15 cellular contexts compared by ENCODE assay signal in genomic region chr7:121029302-121029701, GRCh38. TPM values are rescaled to one million over a fixed set of nuclear protein-coding genes. Genes with fewer than 3 reads are reported as not detected.
DNase-seq lines count a peak whose midpoint lies in the region; ATAC-seq, FAIRE-seq and TF ChIP-seq lines count a peak whose summit lies in the region.
"Had no signal": no experiment of that assay in that cellular context is flagged by ENCODE, and none has a peak within 500 bp of the region (broad histone marks: within the 10 kb centered on the region; RNA-seq: fewer than 3 reads in every experiment).

No MANE protein-coding gene starts in this region.

- H2BK5ac ChIP-seq in IMR-90 (ENCODE audit: low read depth, low read length, poor library complexity, severe bottlenecking) (peak overlapping the region; percentile 55), trophoblast cell (ENCODE audit: low read depth, low read length, poor library complexity) (no peak overlapping the region)

- no peak overlapping the region for H4K12ac ChIP-seq in trophoblast cell (ENCODE audit: low read depth, low read length)

- peak; percentile 6 for FAIRE-seq in D721Med (lab: Jason Lieb, UNC)
- FAIRE-seq: A549, GM19239, HepG2, HTR-8/SVneo had no signal

- BruUV-seq in IMR-90 (replicated peaks; lab: Mats Ljungman, UMichigan), result no TSS peak

- no peaks in the 10 kb centered on the region for H3K36me3 Mint-ChIP-seq in activated T-helper 2 cell treated with anti-CD3 and anti-CD28 coated beads, Interferon-gamma antibody, Interleukin-2, Interleukin-4, amounts not matched to agents 10 μg/mL and 5 μg/mL and 100 μg/mL, durations not matched to agents 14 hours and 24 hours and 36 hours (ENCODE audit: low read depth)
- H3K36me3 Mint-ChIP-seq: CD8-positive, alpha-beta memory T cell had no signal

- no peak overlapping the region for H3K9ac ChIP-seq in IMR-90 (ENCODE audit: low read depth, low read length)
- no peak overlapping the region for H3K9ac ChIP-seq in trophoblast cell (ENCODE audit: low read length)

- H3K9me1 ChIP-seq in IMR-90 (ENCODE audit: insufficient read depth, low read length), result peaks cover 5% of the 10 kb centered on the region

- H3K9me3 Mint-ChIP-seq in activated T-helper 2 cell treated with anti-CD3 and anti-CD28 coated beads, Interferon-gamma antibody, Interleukin-2, Interleukin-4, amounts not matched to agents 10 μg/mL and 5 μg/mL and 100 μg/mL, durations not matched to agents 14 hours and 24 hours and 36 hours, result no peaks in the 10 kb centered on the region
- H3K9me3 Mint-ChIP-seq: CD8-positive, alpha-beta memory T cell had no signal

- H3K4me2 ChIP-seq in IMR-90 (ENCODE audit: low read depth, low read length) (no peak overlapping the region), trophoblast cell (ENCODE audit: low read length) (no peak overlapping the region)
- H3K4me2 ChIP-seq: A549 had no signal

- no peak overlapping the region for H3K4me3 Mint-ChIP-seq in activated T-helper 2 cell treated with anti-CD3 and anti-CD28 coated beads, Interferon-gamma antibody, Interleukin-2, Interleukin-4, amounts not matched to agents 10 μg/mL and 5 μg/mL and 100 μg/mL, durations not matched to agents 14 hours and 24 hours and 36 hours (ENCODE audit: low read depth)
- H3K4me3 Mint-ChIP-seq: CD8-positive, alpha-beta memory T cell had no signal

- in situ Hi-C loops in IMR-90 (cut with MboI; ENCODE audit: low sequenced_read_pairs), result no loop called here

- H3K4me3 ChIP-seq in IMR-90 (ENCODE audit: insufficient read depth, low read depth, low read length) (no peak overlapping the region), trophoblast cell (ENCODE audit: low read depth, low read length) (no peak overlapping the region), tibial nerve (no peak overlapping the region), foreskin fibroblast (ENCODE audit: low read depth in 1 of 2, low read length in 2 of 2) (no peak overlapping the region)
- H3K4me3 ChIP-seq: A549 had no signal

- peak overlapping the region; percentile 24; the same call in 1 of the 2 replicates for H3K18ac ChIP-seq in IMR-90 (ENCODE audit: low read depth, low read length)
- H3K18ac ChIP-seq in trophoblast cell (ENCODE audit: low read length), result no peak overlapping the region

- H3K79me2 ChIP-seq in trophoblast cell (ENCODE audit: control insufficient read depth, insufficient read depth, low read length, poor library complexity), result no peaks in the 10 kb centered on the region

- no peaks in the 10 kb centered on the region for H3K4me1 Mint-ChIP-seq in activated T-helper 2 cell treated with anti-CD3 and anti-CD28 coated beads, Interferon-gamma antibody, Interleukin-2, Interleukin-4, amounts not matched to agents 10 μg/mL and 5 μg/mL and 100 μg/mL, durations not matched to agents 14 hours and 24 hours and 36 hours (ENCODE audit: low read depth)

- no peak for TF ChIP-seq EP300 in tibial nerve (IDR thresholded peaks at IDR 0.05)

- ATAC-seq in IMR-90 (ENCODE audit: low read depth), result no peak
- ATAC-seq: A549, HepG2 had no signal

- peaks cover 7% of the 10 kb centered on the region for H3K27me3 Mint-ChIP-seq in activated T-helper 2 cell treated with anti-CD3 and anti-CD28 coated beads, Interferon-gamma antibody, Interleukin-2, Interleukin-4, amounts not matched to agents 10 μg/mL and 5 μg/mL and 100 μg/mL, durations not matched to agents 14 hours and 24 hours and 36 hours (ENCODE audit: low read depth)

- no peaks in the 10 kb centered on the region for H3K9me3 ChIP-seq in IMR-90 (ENCODE audit: control insufficient read depth, insufficient read depth, low read length)
- H3K9me3 ChIP-seq in trophoblast cell (ENCODE audit: insufficient read depth, low read depth, low read length), result no peaks in the 10 kb centered on the region
- H3K9me3 ChIP-seq in tibial nerve, result no peaks in the 10 kb centered on the region
- H3K9me3 ChIP-seq: A549 had no signal

- H3K14ac ChIP-seq in IMR-90 (replicated peaks; ENCODE audit: low read depth, low read length), result no peak overlapping the region
- H3K14ac ChIP-seq in trophoblast cell (ENCODE audit: low read length), result no peak overlapping the region

- no peak overlapping the region for H2BK20ac ChIP-seq in IMR-90 (ENCODE audit: low read depth, low read length)

- dilution Hi-C loops in IMR-90 (cut with HindIII; ENCODE audit: low sequenced_read_pairs, unreplicated experiment), result no loop called here

- TF ChIP-seq CTCF in D721Med (IDR thresholded peaks at IDR 0.05; ENCODE audit: insufficient read depth, missing control alignments) (no peak), IMR-90 (conservative IDR thresholded peaks at IDR 0.05; ENCODE audit: low read depth, low read length) (no peak), tibial nerve (IDR thresholded peaks at IDR 0.05) (no peak), foreskin fibroblast (IDR thresholded peaks at IDR 0.05; ENCODE audit: low read depth, low read length) (no peak)

- TF ChIP-seq RAD21 in IMR-90 (IDR thresholded peaks at IDR 0.05; ENCODE audit: low read length), result no peak

- H3K79me1 ChIP-seq in IMR-90 (ENCODE audit: low read depth in 1 of 2, low read length in 2 of 2) (peaks cover 21 to 51% of the 10 kb centered on the region in 2 experiments), trophoblast cell (ENCODE audit: low read length) (no peaks in the 10 kb centered on the region)

- H4K91ac ChIP-seq in IMR-90 (ENCODE audit: insufficient read depth, low read depth, low read length), result no peak overlapping the region
- no peak overlapping the region for H4K91ac ChIP-seq in trophoblast cell (ENCODE audit: low read depth, low read length)

- no peak overlapping the region for H3K4ac ChIP-seq in IMR-90 (ENCODE audit: low read depth, low read length)
- H3K4ac ChIP-seq in trophoblast cell (ENCODE audit: low read depth, low read length), result no peak overlapping the region

- H4K8ac ChIP-seq in IMR-90 (ENCODE audit: low read depth in 2 of 2, low read length in 2 of 2), result no peak overlapping the region
- H4K8ac ChIP-seq in trophoblast cell (ENCODE audit: low read depth, low read length), result no peak overlapping the region

- intact Hi-C loops in IMR-90 (cut with micrococcal nuclease), result no loop called here
- intact Hi-C loops in activated T-helper 2 cell treated with anti-CD3 and anti-CD28 coated beads, Interferon-gamma antibody, Interleukin-2, Interleukin-4, amounts not matched to agents 10 μg/mL and 5 μg/mL and 100 μg/mL, durations not matched to agents 14 hours and 24 hours and 36 hours (cut with micrococcal nuclease), result no loop called here

- H3K36me3 ChIP-seq in IMR-90 (ENCODE audit: control insufficient read depth, insufficient read depth, low read length) (no peaks in the 10 kb centered on the region), trophoblast cell (ENCODE audit: control insufficient read depth in 1 of 2, insufficient read depth in 2 of 2, low read length in 2 of 2) (no peaks in the 10 kb centered on the region), tibial nerve (no peaks in the 10 kb centered on the region)

- no peaks in the 10 kb centered on the region for H4K20me1 ChIP-seq in IMR-90 (ENCODE audit: insufficient read depth, low read length)

- H2AFZ ChIP-seq in IMR-90 (replicated peaks; ENCODE audit: low read length, poor library complexity) (no peak overlapping the region), trophoblast cell (ENCODE audit: insufficient read depth, low read length, poor library complexity) (no peak overlapping the region)

- no peak overlapping the region for H2AK9ac ChIP-seq in IMR-90 (replicated peaks; ENCODE audit: low read depth, low read length, poor library complexity)

- no CpG with 5 or more reads among the region's 1 CpG for WGBS in IMR-90 (ENCODE audit: extremely low coverage in 2 of 2, insufficient read length in 1 of 2), 2 experiments
- WGBS in trophoblast cell (ENCODE audit: extremely low coverage, insufficient coverage, insufficient read length), result no CpG with 5 or more reads among the region's 1 CpG
- WGBS in tibial nerve, 2 donors, result 63% methylated on average over 1 of the region's 1 CpG

- H2BK15ac ChIP-seq in IMR-90 (ENCODE audit: low read depth, low read length), result no peak overlapping the region

- TF ChIP-seq POLR2A in IMR-90 (IDR thresholded peaks at IDR 0.05; ENCODE audit: low read depth, low read length) (no peak), tibial nerve (IDR thresholded peaks at IDR 0.05) (no peak)

- H2BK120ac ChIP-seq in IMR-90 (ENCODE audit: low read depth, low read length), result no peak overlapping the region
- no peak overlapping the region for H2BK120ac ChIP-seq in trophoblast cell (ENCODE audit: insufficient read depth, low read length, poor library complexity)

- H3K27ac Mint-ChIP-seq in activated T-helper 2 cell treated with anti-CD3 and anti-CD28 coated beads, Interferon-gamma antibody, Interleukin-2, Interleukin-4, amounts not matched to agents 10 μg/mL and 5 μg/mL and 100 μg/mL, durations not matched to agents 14 hours and 24 hours and 36 hours, result no peak overlapping the region
- H3K27ac Mint-ChIP-seq: CD8-positive, alpha-beta memory T cell had no signal

- DNase-seq in D721Med (ENCODE audit: insufficient read length, low spot score), result no peak
- no peak for DNase-seq in IMR-90
- peak; percentile 30 to 69 for DNase-seq in trophoblast cell
- DNase-seq in tibial nerve (ENCODE audit: low spot score in 2 of 2), result no peak
- no peak for DNase-seq in activated T-helper 2 cell treated with anti-CD3 and anti-CD28 coated beads, Interferon-gamma antibody, Interleukin-2, Interleukin-4, amounts not matched to agents 10 μg/mL and 5 μg/mL and 100 μg/mL, durations not matched to agents 14 hours and 24 hours and 36 hours (ENCODE audit: low spot score)
- DNase-seq in foreskin fibroblast, result no peak
- DNase-seq: Caco-2; CD8-positive, alpha-beta memory T cell; DMS53; GF-D8; HCEC 1CT had no signal

- no peak overlapping the region for H3K56ac ChIP-seq in IMR-90 (ENCODE audit: extremely low read depth, insufficient read depth, low read length)

- no peak overlapping the region for H3K27ac ChIP-seq in IMR-90 (ENCODE audit: insufficient read depth, low read length)
- no peak overlapping the region for H3K27ac ChIP-seq in trophoblast cell (ENCODE audit: low read depth, low read length)
- H3K27ac ChIP-seq in tibial nerve, result peak overlapping the region in 3 of 4 donors; percentile 26 to 75 (median 60)
- H3K27ac ChIP-seq: A549 had no signal

- H4K5ac ChIP-seq in IMR-90 (ENCODE audit: low read depth, low read length), result no peak overlapping the region

- H3K27me3 ChIP-seq in IMR-90 (ENCODE audit: control insufficient read depth, insufficient read depth, low read length) (no peaks in the 10 kb centered on the region), trophoblast cell (ENCODE audit: insufficient read depth, low read length) (no peaks in the 10 kb centered on the region), tibial nerve (no peaks in the 10 kb centered on the region)

- H2AK5ac ChIP-seq in IMR-90 (ENCODE audit: low read depth, low read length) (no peak overlapping the region), trophoblast cell (ENCODE audit: low read length) (no peak overlapping the region)

- CTCF ChIA-PET in IMR-90 (lab: Yijun Ruan, JAX), result no interaction called here

- H2BK12ac ChIP-seq in trophoblast cell (ENCODE audit: low read length), result no peak overlapping the region

- H3K4me1 ChIP-seq in IMR-90 (ENCODE audit: control insufficient read depth, insufficient read depth, low read length), result peaks cover 10% of the 10 kb centered on the region
- H3K4me1 ChIP-seq in trophoblast cell (ENCODE audit: control insufficient read depth in 1 of 2, insufficient read depth in 2 of 2, low read length in 2 of 2), result no peaks in the 10 kb centered on the region
- peaks cover 0 to 48% (median 0%) of the 10 kb centered on the region in 4 donors for H3K4me1 ChIP-seq in tibial nerve
- H3K4me1 ChIP-seq: A549 had no signal

- H3K23ac ChIP-seq in IMR-90 (ENCODE audit: low read depth, low read length) (no peak overlapping the region), trophoblast cell (ENCODE audit: low read length) (no peak overlapping the region)

- POLR2A ChIA-PET in IMR-90 (lab: Charles Lee; ENCODE audit: unreplicated experiment), result no interaction called here

RNA-seq across cellular contexts. Expression of gene CPED1, which starts 40.8 kb away (rescaled TPM):
- total RNA-seq in IMR-90 (2012; rRNA removed), result 96.8 and 102 TPM in 2 replicates
- polyA plus RNA-seq in IMR-90 (2012; rRNA removed), result 28.7 and 31.2 TPM in 2 replicates
- 11.9 and 18.5 TPM in 2 replicates for polyA plus RNA-seq in IMR-90 (2012; cell fraction: cytosol; rRNA removed)
- polyA plus RNA-seq in IMR-90 (2012; cell fraction: nucleus; rRNA removed; ENCODE audit: low replicate concordance), result 9.1 and 28.6 TPM in 2 replicates
- 0.05 and 0.07 TPM in 2 replicates for polyA plus RNA-seq in trophoblast cell (2013)
- total RNA-seq in tibial nerve, result 10 to 100 TPM; 15.0 to 32.1 (median 21.8) TPM
- not detected in 2 replicates for total RNA-seq in activated T-helper 2 cell treated with anti-CD3 and anti-CD28 coated beads, Interferon-gamma antibody, Interleukin-2, Interleukin-4, amounts not matched to agents 10 μg/mL and 5 μg/mL and 100 μg/mL, durations not matched to agents 14 hours and 24 hours and 36 hours
- polyA plus RNA-seq: CD8-positive, alpha-beta memory T cell had no signal

Comparison
In these comparisons a context has a peak if more than half of its experiments do, and no peak if none do; other contexts are left out.
1. DNase-seq: peak in trophoblast cell (2 of 2); none in D721Med (single experiment), IMR-90 (single experiment), tibial nerve (0 of 2), activated T-helper 2 cell treated with anti-CD3 and anti-CD28 coated beads, Interferon-gamma antibody, Interleukin-2, Interleukin-4, amounts not matched to agents 10 μg/mL and 5 μg/mL and 100 μg/mL, durations not matched to agents 14 hours and 24 hours and 36 hours (single experiment) and foreskin fibroblast (0 of 2).
2. H3K27ac ChIP-seq: peak in tibial nerve (3 of 4); none in IMR-90 (single experiment) and trophoblast cell (single experiment).
3. RNA of gene CPED1, which starts 40.8 kb away (total RNA-seq): 96.8 to 102 TPM in IMR-90 and 15.0 to 32.1 TPM in tibial nerve; not detected in activated T-helper 2 cell treated with anti-CD3 and anti-CD28 coated beads, Interferon-gamma antibody, Interleukin-2, Interleukin-4, amounts not matched to agents 10 μg/mL and 5 μg/mL and 100 μg/mL, durations not matched to agents 14 hours and 24 hours and 36 hours; every median in the first group is over 10 times any median in the second.